ENCODE assay signal across 1 cellular context in the genomic region with DNA sequence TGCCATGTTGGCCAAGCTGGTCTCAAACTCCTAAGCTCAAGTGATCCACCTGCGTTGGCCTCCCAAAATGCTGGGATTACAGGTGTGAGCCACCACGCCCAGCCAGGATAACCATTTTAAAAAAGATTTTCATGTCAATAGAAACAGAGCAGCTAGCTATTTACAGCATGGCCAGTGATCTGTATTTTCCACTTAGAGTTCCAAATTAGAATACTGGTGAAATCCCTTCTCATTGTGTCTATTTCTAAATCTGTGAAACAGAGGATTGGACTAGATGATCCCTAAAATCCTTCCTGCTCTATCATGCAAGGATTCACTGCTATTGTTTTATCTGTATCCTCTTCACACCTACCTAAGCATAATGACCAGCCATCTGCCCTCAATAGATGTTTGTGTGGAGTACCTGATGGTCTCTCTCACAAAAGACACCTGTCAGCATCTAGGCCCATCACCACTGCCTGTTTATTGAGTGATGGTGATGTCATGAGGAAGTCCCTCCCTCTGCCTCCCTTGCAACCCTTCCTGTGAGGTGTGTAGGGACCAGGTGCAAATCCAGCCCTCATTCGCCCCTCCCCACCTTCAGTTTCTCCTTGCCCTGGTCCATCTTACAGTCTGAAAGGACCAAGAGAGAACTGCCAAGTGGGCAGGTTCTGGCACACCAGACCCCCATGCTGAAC.
TF ChIP-seq lines count a peak whose summit lies in the region.

No MANE protein-coding gene starts in this region.

TF ChIP-seq in K562, 482 proteins besides CTCF, POLR2A, EP300 and RAD21:
- TF ChIP-seq ZNF311 (CRISPR knock-in tag; IDR thresholded peaks at IDR 0.05) (no peak), KDM1A (IDR thresholded peaks at IDR 0.05) (0 out of 4 replicates have a peak, but pooled peaks of 1 of the 2 experiments have one; percentile 18), ZNF316 (IDR thresholded peaks at IDR 0.05) (peak; percentile 21; the same call in 1 of the 2 replicates), SMARCB1 (IDR thresholded peaks at IDR 0.05; ENCODE audit: insufficient read length, low read depth) (no peak), JUN (IDR thresholded peaks at IDR 0.05; ENCODE audit: borderline replicate concordance, low read depth, low read length) (no peak), JUN (CRISPR knock-in tag; IDR thresholded peaks at IDR 0.05; ENCODE audit: borderline replicate concordance) (no peak), WHSC1 (IDR thresholded peaks at IDR 0.05; ENCODE audit: low read length) (peak; percentile 18), CSDE1 (IDR thresholded peaks at IDR 0.05) (no peak), ZNF3 (CRISPR knock-in tag; IDR thresholded peaks at IDR 0.05) (no peak)
- TF ChIP-seq, protein P1, sequence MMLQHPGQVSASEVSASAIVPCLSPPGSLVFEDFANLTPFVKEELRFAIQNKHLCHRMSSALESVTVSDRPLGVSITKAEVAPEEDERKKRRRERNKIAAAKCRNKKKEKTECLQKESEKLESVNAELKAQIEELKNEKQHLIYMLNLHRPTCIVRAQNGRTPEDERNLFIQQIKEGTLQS (IDR thresholded peaks at IDR 0.05), result peak; percentile 39; the same call in 1 of the 2 replicates
- TF ChIP-seq, protein P1 (CRISPR knock-in tag; conservative IDR thresholded peaks at IDR 0.05), result no peak
- TF ChIP-seq, protein P2, sequence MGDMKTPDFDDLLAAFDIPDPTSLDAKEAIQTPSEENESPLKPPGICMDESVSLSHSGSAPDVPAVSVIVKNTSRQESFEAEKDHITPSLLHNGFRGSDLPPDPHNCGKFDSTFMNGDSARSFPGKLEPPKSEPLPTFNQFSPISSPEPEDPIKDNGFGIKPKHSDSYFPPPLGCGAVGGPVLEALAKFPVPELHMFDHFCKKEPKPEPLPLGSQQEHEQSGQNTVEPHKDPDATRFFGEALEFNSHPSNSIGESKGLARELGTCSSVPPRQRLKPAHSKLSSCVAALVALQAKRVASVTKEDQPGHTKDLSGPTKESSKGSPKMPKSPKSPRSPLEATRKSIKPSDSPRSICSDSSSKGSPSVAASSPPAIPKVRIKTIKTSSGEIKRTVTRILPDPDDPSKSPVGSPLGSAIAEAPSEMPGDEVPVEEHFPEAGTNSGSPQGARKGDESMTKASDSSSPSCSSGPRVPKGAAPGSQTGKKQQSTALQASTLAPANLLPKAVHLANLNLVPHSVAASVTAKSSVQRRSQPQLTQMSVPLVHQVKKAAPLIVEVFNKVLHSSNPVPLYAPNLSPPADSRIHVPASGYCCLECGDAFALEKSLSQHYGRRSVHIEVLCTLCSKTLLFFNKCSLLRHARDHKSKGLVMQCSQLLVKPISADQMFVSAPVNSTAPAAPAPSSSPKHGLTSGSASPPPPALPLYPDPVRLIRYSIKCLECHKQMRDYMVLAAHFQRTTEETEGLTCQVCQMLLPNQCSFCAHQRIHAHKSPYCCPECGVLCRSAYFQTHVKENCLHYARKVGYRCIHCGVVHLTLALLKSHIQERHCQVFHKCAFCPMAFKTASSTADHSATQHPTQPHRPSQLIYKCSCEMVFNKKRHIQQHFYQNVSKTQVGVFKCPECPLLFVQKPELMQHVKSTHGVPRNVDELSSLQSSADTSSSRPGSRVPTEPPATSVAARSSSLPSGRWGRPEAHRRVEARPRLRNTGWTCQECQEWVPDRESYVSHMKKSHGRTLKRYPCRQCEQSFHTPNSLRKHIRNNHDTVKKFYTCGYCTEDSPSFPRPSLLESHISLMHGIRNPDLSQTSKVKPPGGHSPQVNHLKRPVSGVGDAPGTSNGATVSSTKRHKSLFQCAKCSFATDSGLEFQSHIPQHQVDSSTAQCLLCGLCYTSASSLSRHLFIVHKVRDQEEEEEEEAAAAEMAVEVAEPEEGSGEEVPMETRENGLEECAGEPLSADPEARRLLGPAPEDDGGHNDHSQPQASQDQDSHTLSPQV (IDR thresholded peaks at IDR 0.05), result 0 out of 2 replicates have a peak, but pooled peaks have one; percentile 12
- TF ChIP-seq, protein P3, sequence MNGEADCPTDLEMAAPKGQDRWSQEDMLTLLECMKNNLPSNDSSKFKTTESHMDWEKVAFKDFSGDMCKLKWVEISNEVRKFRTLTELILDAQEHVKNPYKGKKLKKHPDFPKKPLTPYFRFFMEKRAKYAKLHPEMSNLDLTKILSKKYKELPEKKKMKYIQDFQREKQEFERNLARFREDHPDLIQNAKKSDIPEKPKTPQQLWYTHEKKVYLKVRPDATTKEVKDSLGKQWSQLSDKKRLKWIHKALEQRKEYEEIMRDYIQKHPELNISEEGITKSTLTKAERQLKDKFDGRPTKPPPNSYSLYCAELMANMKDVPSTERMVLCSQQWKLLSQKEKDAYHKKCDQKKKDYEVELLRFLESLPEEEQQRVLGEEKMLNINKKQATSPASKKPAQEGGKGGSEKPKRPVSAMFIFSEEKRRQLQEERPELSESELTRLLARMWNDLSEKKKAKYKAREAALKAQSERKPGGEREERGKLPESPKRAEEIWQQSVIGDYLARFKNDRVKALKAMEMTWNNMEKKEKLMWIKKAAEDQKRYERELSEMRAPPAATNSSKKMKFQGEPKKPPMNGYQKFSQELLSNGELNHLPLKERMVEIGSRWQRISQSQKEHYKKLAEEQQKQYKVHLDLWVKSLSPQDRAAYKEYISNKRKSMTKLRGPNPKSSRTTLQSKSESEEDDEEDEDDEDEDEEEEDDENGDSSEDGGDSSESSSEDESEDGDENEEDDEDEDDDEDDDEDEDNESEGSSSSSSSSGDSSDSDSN (IDR thresholded peaks at IDR 0.05; ENCODE audit: borderline replicate concordance in 1 of 2, low read depth in 2 of 2, low read length in 2 of 2), result no peak
- TF ChIP-seq, protein P4, sequence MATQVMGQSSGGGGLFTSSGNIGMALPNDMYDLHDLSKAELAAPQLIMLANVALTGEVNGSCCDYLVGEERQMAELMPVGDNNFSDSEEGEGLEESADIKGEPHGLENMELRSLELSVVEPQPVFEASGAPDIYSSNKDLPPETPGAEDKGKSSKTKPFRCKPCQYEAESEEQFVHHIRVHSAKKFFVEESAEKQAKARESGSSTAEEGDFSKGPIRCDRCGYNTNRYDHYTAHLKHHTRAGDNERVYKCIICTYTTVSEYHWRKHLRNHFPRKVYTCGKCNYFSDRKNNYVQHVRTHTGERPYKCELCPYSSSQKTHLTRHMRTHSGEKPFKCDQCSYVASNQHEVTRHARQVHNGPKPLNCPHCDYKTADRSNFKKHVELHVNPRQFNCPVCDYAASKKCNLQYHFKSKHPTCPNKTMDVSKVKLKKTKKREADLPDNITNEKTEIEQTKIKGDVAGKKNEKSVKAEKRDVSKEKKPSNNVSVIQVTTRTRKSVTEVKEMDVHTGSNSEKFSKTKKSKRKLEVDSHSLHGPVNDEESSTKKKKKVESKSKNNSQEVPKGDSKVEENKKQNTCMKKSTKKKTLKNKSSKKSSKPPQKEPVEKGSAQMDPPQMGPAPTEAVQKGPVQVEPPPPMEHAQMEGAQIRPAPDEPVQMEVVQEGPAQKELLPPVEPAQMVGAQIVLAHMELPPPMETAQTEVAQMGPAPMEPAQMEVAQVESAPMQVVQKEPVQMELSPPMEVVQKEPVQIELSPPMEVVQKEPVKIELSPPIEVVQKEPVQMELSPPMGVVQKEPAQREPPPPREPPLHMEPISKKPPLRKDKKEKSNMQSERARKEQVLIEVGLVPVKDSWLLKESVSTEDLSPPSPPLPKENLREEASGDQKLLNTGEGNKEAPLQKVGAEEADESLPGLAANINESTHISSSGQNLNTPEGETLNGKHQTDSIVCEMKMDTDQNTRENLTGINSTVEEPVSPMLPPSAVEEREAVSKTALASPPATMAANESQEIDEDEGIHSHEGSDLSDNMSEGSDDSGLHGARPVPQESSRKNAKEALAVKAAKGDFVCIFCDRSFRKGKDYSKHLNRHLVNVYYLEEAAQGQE (CRISPR knock-in tag; IDR thresholded peaks at IDR 0.05; ENCODE audit: low read depth), result 0 out of 2 replicates have a peak, but pooled peaks have one; percentile 22
- TF ChIP-seq, protein P5, sequence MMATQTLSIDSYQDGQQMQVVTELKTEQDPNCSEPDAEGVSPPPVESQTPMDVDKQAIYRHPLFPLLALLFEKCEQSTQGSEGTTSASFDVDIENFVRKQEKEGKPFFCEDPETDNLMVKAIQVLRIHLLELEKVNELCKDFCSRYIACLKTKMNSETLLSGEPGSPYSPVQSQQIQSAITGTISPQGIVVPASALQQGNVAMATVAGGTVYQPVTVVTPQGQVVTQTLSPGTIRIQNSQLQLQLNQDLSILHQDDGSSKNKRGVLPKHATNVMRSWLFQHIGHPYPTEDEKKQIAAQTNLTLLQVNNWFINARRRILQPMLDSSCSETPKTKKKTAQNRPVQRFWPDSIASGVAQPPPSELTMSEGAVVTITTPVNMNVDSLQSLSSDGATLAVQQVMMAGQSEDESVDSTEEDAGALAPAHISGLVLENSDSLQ (IDR thresholded peaks at IDR 0.05), result 0 out of 2 replicates have a peak, but pooled peaks have one; percentile 36
- TF ChIP-seq, protein P6, sequence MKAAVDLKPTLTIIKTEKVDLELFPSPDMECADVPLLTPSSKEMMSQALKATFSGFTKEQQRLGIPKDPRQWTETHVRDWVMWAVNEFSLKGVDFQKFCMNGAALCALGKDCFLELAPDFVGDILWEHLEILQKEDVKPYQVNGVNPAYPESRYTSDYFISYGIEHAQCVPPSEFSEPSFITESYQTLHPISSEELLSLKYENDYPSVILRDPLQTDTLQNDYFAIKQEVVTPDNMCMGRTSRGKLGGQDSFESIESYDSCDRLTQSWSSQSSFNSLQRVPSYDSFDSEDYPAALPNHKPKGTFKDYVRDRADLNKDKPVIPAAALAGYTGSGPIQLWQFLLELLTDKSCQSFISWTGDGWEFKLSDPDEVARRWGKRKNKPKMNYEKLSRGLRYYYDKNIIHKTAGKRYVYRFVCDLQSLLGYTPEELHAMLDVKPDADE (conservative IDR thresholded peaks at IDR 0.05; ENCODE audit: control insufficient read depth, low read depth, low read length), result no peak
- TF ChIP-seq, protein P7, sequence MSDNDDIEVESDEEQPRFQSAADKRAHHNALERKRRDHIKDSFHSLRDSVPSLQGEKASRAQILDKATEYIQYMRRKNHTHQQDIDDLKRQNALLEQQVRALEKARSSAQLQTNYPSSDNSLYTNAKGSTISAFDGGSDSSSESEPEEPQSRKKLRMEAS (CRISPR knock-in tag; IDR thresholded peaks at IDR 0.05), result no peak
